8 cellular contexts compared by ENCODE assay signal in the genomic region with DNA sequence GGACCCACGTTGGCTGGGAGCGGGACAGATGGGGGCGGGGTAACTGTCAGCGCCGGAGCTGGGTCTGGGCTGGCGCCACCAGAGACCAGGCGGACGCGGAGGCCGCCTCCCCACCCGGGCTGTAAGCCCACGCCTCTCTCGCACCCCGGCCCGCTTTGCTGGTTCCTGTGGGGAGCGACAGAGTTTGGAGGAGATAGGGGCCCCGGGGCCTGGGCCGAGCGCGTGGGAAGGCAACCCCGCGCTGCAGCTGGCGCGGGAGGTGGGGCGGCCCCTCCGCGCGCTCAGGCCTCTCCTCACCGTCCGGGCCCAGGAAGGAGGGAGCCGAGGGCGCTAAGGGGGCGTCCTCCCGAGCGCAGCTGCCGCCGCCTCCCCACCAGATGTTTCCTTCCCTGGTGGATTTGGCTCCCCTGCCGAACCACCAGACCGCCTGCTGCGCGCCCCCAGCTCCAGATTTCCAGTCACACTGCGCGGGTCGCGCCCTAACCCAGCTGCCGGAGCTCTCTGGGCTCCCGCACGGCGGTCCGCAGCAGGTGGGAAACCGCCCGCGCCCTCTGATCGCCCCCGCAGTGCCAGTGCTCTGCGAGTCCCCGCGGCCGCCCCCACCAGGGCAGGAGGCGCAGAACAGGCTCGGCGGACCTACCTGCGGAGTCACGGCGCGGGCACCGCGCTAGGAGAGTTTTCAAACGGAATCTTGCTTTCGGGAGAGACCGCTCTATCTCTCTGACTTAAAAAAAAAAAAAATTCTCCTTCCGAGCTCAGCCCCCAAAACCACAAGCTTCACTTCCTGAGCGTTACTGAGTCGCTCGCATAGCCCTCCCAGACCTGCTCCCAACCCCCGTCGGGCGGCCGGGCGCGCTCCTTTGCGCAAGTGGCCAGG. TPM values are rescaled to one million over a fixed set of nuclear protein-coding genes. Genes with fewer than 3 reads are reported as not detected.
DNase-seq lines count a peak whose midpoint lies in the region; ATAC-seq and TF ChIP-seq lines count a peak whose summit lies in the region.

No MANE protein-coding gene starts in this region.

- peak overlapping the region; percentile 95 to 96 for H3K27ac Mint-ChIP-seq in effector memory CD8-positive, alpha-beta T cell
- peak overlapping the region; percentile 87 to 93 (median 91) for H3K27ac Mint-ChIP-seq in naive thymus-derived CD8-positive, alpha-beta T cell

- 0 to 2% (median 1%) methylated on average over 40 to 82 of the region's 82 CpGs for WGBS in stomach, 5 donors

- H3K27ac ChIP-seq in 22Rv1 (peak overlapping the region; percentile 57), stomach (peak overlapping the region; percentile 65 to 83 (median 76))

- H3K36me3 ChIP-seq in stomach = no peaks in the 10 kb centered on the region

- peaks cover 26 to 35% of the 10 kb centered on the region in 2 donors for H3K4me1 Mint-ChIP-seq in effector memory CD8-positive, alpha-beta T cell (ENCODE audit: low read depth in 2 of 2)
- H3K4me1 Mint-ChIP-seq in naive thymus-derived CD8-positive, alpha-beta T cell = peaks cover 12 to 40% (median 31%) of the 10 kb centered on the region in 4 donors

- TF ChIP-seq CTCF in 22Rv1 (IDR thresholded peaks at IDR 0.05) = peak; percentile 60
- TF ChIP-seq CTCF in stomach (IDR thresholded peaks at IDR 0.05) = peak in 1 of 7 experiments; percentile 18

- H3K4me3 ChIP-seq in stomach = peak overlapping the region; percentile 47 to 71 (median 61)

- intact Hi-C loops in stomach (cut with DNase I; ENCODE audit: low total_unique reads) = no loop called here

- H3K4me1 ChIP-seq in stomach = peaks cover 63 to 65% (median 64%) of the 10 kb centered on the region in 4 donors

- no peaks in the 10 kb centered on the region for H3K27me3 Mint-ChIP-seq in effector memory CD8-positive, alpha-beta T cell
- H3K27me3 Mint-ChIP-seq in naive thymus-derived CD8-positive, alpha-beta T cell = no peaks in the 10 kb centered on the region

- H3K27me3 ChIP-seq in stomach = peaks cover 47 to 90% (median 74%) of the 10 kb centered on the region in 3 donors

- TF ChIP-seq EP300 in stomach (IDR thresholded peaks at IDR 0.05) = no peak

- POLR2A ChIA-PET in naive thymus-derived CD8-positive, alpha-beta T cell (lab: Charles Lee) = interaction anchor here (0.5 to 5.2 kb wide), 19 partner anchors 10 to 171 kb away, joined by 3 to 56 read pairs (median 5); no protein-coding TSS in a partner anchor

- no peaks in the 10 kb centered on the region for H3K9me3 Mint-ChIP-seq in effector memory CD8-positive, alpha-beta T cell
- H3K9me3 Mint-ChIP-seq in naive thymus-derived CD8-positive, alpha-beta T cell = no peaks in the 10 kb centered on the region

- DNase-seq in NCI-H2196 treated with DMSO at 0.1 percent for 48 hours (lab: John Stamatoyannopoulos, UW; ENCODE audit: unreplicated experiment) (peak; percentile 51), stomach (peak; percentile 69)
- peak; percentile 78 to 85 for DNase-seq in activated CD4-positive, alpha-beta T cell treated with anti-CD3 and anti-CD28 coated beads, Interleukin-2, amount 50 U/mL, for 24 hours (ENCODE audit: low read depth in 1 of 2, low spot score in 1 of 2)
- DNase-seq in effector memory CD8-positive, alpha-beta T cell = peak; percentile 74 to 78 (median 75)
- peak; percentile 71 to 86 (median 76) for DNase-seq in naive thymus-derived CD8-positive, alpha-beta T cell

- peaks cover 38% of the 10 kb centered on the region for H3K36me3 Mint-ChIP-seq in effector memory CD8-positive, alpha-beta T cell (ENCODE audit: insufficient read depth)
- H3K36me3 Mint-ChIP-seq in naive thymus-derived CD8-positive, alpha-beta T cell = no peaks in the 10 kb centered on the region

- H3K9me3 ChIP-seq in stomach = no peaks in the 10 kb centered on the region

- H3K4me3 Mint-ChIP-seq in effector memory CD8-positive, alpha-beta T cell = peak overlapping the region; percentile 98
- H3K4me3 Mint-ChIP-seq in naive thymus-derived CD8-positive, alpha-beta T cell = peak overlapping the region; percentile 86 to 97 (median 93)

- peak; percentile 55 for ATAC-seq in GM18517 (IDR thresholded peaks at IDR 0.05; ENCODE audit: unreplicated experiment)
- ATAC-seq in HG02981 (IDR thresholded peaks at IDR 0.05; ENCODE audit: unreplicated experiment) = peak; percentile 51
- ATAC-seq in effector memory CD8-positive, alpha-beta T cell (replicated peaks) = peak; percentile 67
- ATAC-seq in naive thymus-derived CD8-positive, alpha-beta T cell = peak; percentile 70 to 72

- no peak for TF ChIP-seq POLR2A in stomach (IDR thresholded peaks at IDR 0.05)

RNA-seq across cellular contexts. Expression of gene GFI1, which starts 1.1 kb away (rescaled TPM):
- total RNA-seq in naive thymus-derived CD8-positive, alpha-beta T cell = 10 to 100 TPM; 18.2 to 22.4 TPM
- 10 to 100 TPM in 1 of 3 donors, 1 to 10 TPM in 2; 5.6 to 12.4 (median 6.7) TPM for polyA plus RNA-seq in naive thymus-derived CD8-positive, alpha-beta T cell
- 10 to 100 TPM in 2 of 5 donors, 1 to 10 TPM in 3; 1.2 to 34.4 (median 1.7) TPM for total RNA-seq in stomach
- under 1 TPM; 0.37 to 0.61 (median 0.38) TPM for polyA plus RNA-seq in stomach

Comparison
In these comparisons a context has a peak if more than half of its experiments do, and no peak if none do; other contexts are left out.
1. Peak in every context shown above with its lines: DNase-seq, ATAC-seq, H3K4me3 ChIP-seq and H3K27ac ChIP-seq.